ENCODE assay signal across 25 cellular contexts in genomic region chr4:147674496-147674895, GRCh38. TPM values are rescaled to one million over a fixed set of nuclear protein-coding genes. Genes with fewer than 3 reads are reported as not detected.
DNase-seq lines count a peak whose midpoint lies in the region; ATAC-seq and TF ChIP-seq lines count a peak whose summit lies in the region.
"Had no signal": no experiment of that assay in that cellular context is flagged by ENCODE, and none has a peak within 500 bp of the region (broad histone marks: within the 10 kb centered on the region; RNA-seq: fewer than 3 reads in every experiment).

No MANE protein-coding gene starts in this region.

- H3K27me3 Mint-ChIP-seq in activated T-helper 17 cell treated with anti-CD3 and anti-CD28 coated beads, Interleukin-2, amount 50 U/mL, for 72 hours: no peaks in the 10 kb centered on the region
- H3K27me3 Mint-ChIP-seq: CD4-positive, alpha-beta memory T cell; IgD-negative memory B cell had no signal

- no peak overlapping the region for H3K27ac ChIP-seq in AG04450 (ENCODE audit: low read depth, low read length)
- no peak overlapping the region for H3K27ac ChIP-seq in upper lobe of left lung
- H3K27ac ChIP-seq: GM23248, KMS-11, RWPE1 had no signal

- ATAC-seq in SK-N-SH treated with all-trans-retinoic acid at 6 μM for 48 hours (peak; percentile 75), upper lobe of left lung (ENCODE audit: low FRiP score in 2 of 2) (no peak)
- ATAC-seq in activated T-helper 17 cell treated with anti-CD3 and anti-CD28 coated beads, Interleukin-2, amount 50 U/mL, for 72 hours (replicated peaks): no peak

- TF ChIP-seq POLR2A in upper lobe of left lung (IDR thresholded peaks at IDR 0.05): no peak

- no peak for TF ChIP-seq EP300 in upper lobe of left lung (IDR thresholded peaks at IDR 0.05)

- POLR2A ChIA-PET in AG04450 (lab: Yijun Ruan, JAX): interaction anchor here (0.6 to 1.6 kb wide), 3 partner anchors 58 to 77 kb away, joined by 3 to 8 read pairs (median 4); partner anchors contain the start of gene ARHGAP10

- 88 to 95% methylated on average over 1 of the region's 1 CpG for WGBS in upper lobe of left lung, 2 donors

- TF ChIP-seq CTCF in AG04450 (IDR thresholded peaks at IDR 0.05; ENCODE audit: low read depth, low read length): no peak
- no peak for TF ChIP-seq CTCF in upper lobe of left lung (IDR thresholded peaks at IDR 0.05)

- H3K4me1 Mint-ChIP-seq in activated T-helper 17 cell treated with anti-CD3 and anti-CD28 coated beads, Interleukin-2, amount 50 U/mL, for 72 hours: no peaks in the 10 kb centered on the region

- H3K36me3 Mint-ChIP-seq in activated T-helper 17 cell treated with anti-CD3 and anti-CD28 coated beads, Interleukin-2, amount 50 U/mL, for 72 hours (ENCODE audit: low read depth): peaks cover 32% of the 10 kb centered on the region

- CTCF ChIA-PET in AG04450 (lab: Charles Lee): interaction anchor here (0.8 to 5.0 kb wide), 4 partner anchors 33 to 192 kb away, joined by 3 to 77 read pairs (median 4); no protein-coding TSS in a partner anchor

- H3K4me1 ChIP-seq in upper lobe of left lung: no peaks in the 10 kb centered on the region

- peaks cover 5% of the 10 kb centered on the region; the same call in 1 of the 2 replicates for H3K9me3 ChIP-seq in AG04450 (ENCODE audit: control insufficient read depth, insufficient read depth, low read length)
- no peaks in the 10 kb centered on the region for H3K9me3 ChIP-seq in upper lobe of left lung

- no peak overlapping the region for H3K27ac Mint-ChIP-seq in activated T-helper 17 cell treated with anti-CD3 and anti-CD28 coated beads, Interleukin-2, amount 50 U/mL, for 72 hours
- H3K27ac Mint-ChIP-seq: CD4-positive, alpha-beta memory T cell; HFFc6; IgD-negative memory B cell had no signal

- peaks cover 0 to 25% (median 3%) of the 10 kb centered on the region in 4 donors for H3K36me3 ChIP-seq in upper lobe of left lung

- H3K27me3 ChIP-seq in AG04450 (ENCODE audit: control insufficient read depth, insufficient read depth, low read length) (no peaks in the 10 kb centered on the region), upper lobe of left lung (no peaks in the 10 kb centered on the region)

- H3K4me3 ChIP-seq in AG04450 (ENCODE audit: low read depth, low read length) (no peak overlapping the region), upper lobe of left lung (no peak overlapping the region)
- H3K4me3 ChIP-seq: GM23248 had no signal

- H3K4me3 Mint-ChIP-seq in activated T-helper 17 cell treated with anti-CD3 and anti-CD28 coated beads, Interleukin-2, amount 50 U/mL, for 72 hours: no peak overlapping the region
- H3K4me3 Mint-ChIP-seq: CD4-positive, alpha-beta memory T cell; H9; HFFc6; IgD-negative memory B cell had no signal

- DNase-seq in AG04450 (ENCODE audit: low read depth, low spot score) (peak; percentile 36), HS-5 (ENCODE audit: low read depth) (peak; percentile 22), fibroblast of gingiva (ENCODE audit: low read depth) (peak; percentile 59), RKO (ENCODE audit: low spot score) (no peak), upper lobe of left lung (no peak)
- no peak for DNase-seq in stimulated activated naive CD4-positive, alpha-beta T cell (lab: John Stamatoyannopoulos, UW)
- DNase-seq: AML-193; C1 segment of cervical spinal cord; CD4-positive, alpha-beta memory T cell; DMS53; GM23248; H9; HFFc6; MM.1S; NCI-H187; NCI-H2081 treated with DMSO at 0.1 percent for 48 hours; NCI-H446 treated with DMSO at 0.1 percent for 48 hours; NCI-H526; SHP77 treated with DMSO at 0.1 percent for 48 hours; SW 1271 had no signal

- H3K9me3 Mint-ChIP-seq in activated T-helper 17 cell treated with anti-CD3 and anti-CD28 coated beads, Interleukin-2, amount 50 U/mL, for 72 hours: no peaks in the 10 kb centered on the region
- H3K9me3 Mint-ChIP-seq: CD4-positive, alpha-beta memory T cell; H9; HFFc6; IgD-negative memory B cell had no signal

TF ChIP-seq in SK-N-SH treated with all-trans-retinoic acid at 6 μM for 48 hours, 23 proteins besides CTCF, POLR2A, EP300 and RAD21:
- no peak for TF ChIP-seq TOX (CRISPR knock-in tag; IDR thresholded peaks at IDR 0.05; ENCODE audit: borderline replicate concordance)
- no peak for TF ChIP-seq ZNF565 (CRISPR knock-in tag; conservative IDR thresholded peaks at IDR 0.05; ENCODE audit: low read depth)
TF ChIP-seq in SK-N-SH treated with all-trans-retinoic acid at 6 μM for 48 hours: peak in this region for 0.

RNA-seq across cellular contexts. Expression of gene PRMT9, which starts 9.5 kb away (rescaled TPM):
- polyA plus RNA-seq in AG04450 (2011; rRNA removed): 9.4 and 12.4 TPM in 2 replicates
- polyA minus RNA-seq in AG04450 (2011; rRNA and poly(A)+ RNA removed): 5.1 and 10.8 TPM in 2 replicates
- 10 to 100 TPM in 2 of 6 donors, 1 to 10 TPM in 4; 5.7 to 12.6 (median 8.0) TPM for total RNA-seq in upper lobe of left lung
- 1 to 10 TPM; 5.9 to 7.5 TPM for total RNA-seq in activated T-helper 17 cell treated with anti-CD3 and anti-CD28 coated beads, Interleukin-2, amount 50 U/mL, for 72 hours

RNA-seq across cellular contexts. Expression of gene TMEM184C, which starts 57.3 kb away (rescaled TPM):
- 33.3 and 40.6 TPM in 2 replicates for polyA plus RNA-seq in AG04450 (2011; rRNA removed)
- polyA minus RNA-seq in AG04450 (2011; rRNA and poly(A)+ RNA removed): 46.7 and 50.8 TPM in 2 replicates
- 10 to 100 TPM; 10.5 to 34.0 (median 23.5) TPM for total RNA-seq in upper lobe of left lung
- total RNA-seq in activated T-helper 17 cell treated with anti-CD3 and anti-CD28 coated beads, Interleukin-2, amount 50 U/mL, for 72 hours: 10 to 100 TPM; 14.1 to 18.9 TPM

RNA-seq across cellular contexts. Expression of gene ARHGAP10, which starts 57.4 kb away (rescaled TPM):
- polyA plus RNA-seq in AG04450 (2011; rRNA removed): 29.3 and 31.1 TPM in 2 replicates
- 33.4 and 41.6 TPM in 2 replicates for polyA minus RNA-seq in AG04450 (2011; rRNA and poly(A)+ RNA removed)
- 10 to 100 TPM; 25.9 to 47.1 (median 29.5) TPM for total RNA-seq in upper lobe of left lung
- total RNA-seq in activated T-helper 17 cell treated with anti-CD3 and anti-CD28 coated beads, Interleukin-2, amount 50 U/mL, for 72 hours: 10 to 100 TPM; 11.1 to 14.7 TPM

Comparison
In these comparisons a context has a peak if more than half of its experiments do, and no peak if none do; other contexts are left out.
1. DNase-seq: peak in AG04450 (single experiment), HS-5 (single experiment) and fibroblast of gingiva (single experiment); none in stimulated activated naive CD4-positive, alpha-beta T cell (0 of 6), RKO (single experiment) and upper lobe of left lung (0 of 2).